ENCODE assay signal across 9 cellular contexts in genomic region chr7:74606909-74607255, GRCh38. TPM values are rescaled to one million over a fixed set of nuclear protein-coding genes. Genes with fewer than 3 reads are reported as not detected.
DNase-seq lines count a peak whose midpoint lies in the region; ATAC-seq lines count a peak whose summit lies in the region.
"Had no signal": no experiment of that assay in that cellular context is flagged by ENCODE, and none has a peak within 500 bp of the region (broad histone marks: within the 10 kb centered on the region; RNA-seq: fewer than 3 reads in every experiment).

No MANE protein-coding gene starts in this region.

- DNase-seq in DMS53 (lab: John Stamatoyannopoulos, UW) (peak; percentile 67), DMS53 treated with DMSO at 0.1 percent for 48 hours (lab: John Stamatoyannopoulos, UW; ENCODE audit: unreplicated experiment) (no peak), iPS-NIHi11 (ENCODE audit: low spot score) (peak; percentile 26), kidney glomerular epithelial cell (lab: John Stamatoyannopoulos, UW) (no peak), NCI-H748 (lab: John Stamatoyannopoulos, UW; ENCODE audit: unreplicated experiment) (no peak)
- DNase-seq: 8988T had no signal

- H3K9ac ChIP-seq in stomach smooth muscle (ENCODE audit: low read length in 2 of 2), result peak overlapping the region in 1 of 2 donors; percentile 51

- H3K4me1 Mint-ChIP-seq in activated T-helper 17 cell treated with anti-CD3 and anti-CD28 coated beads, Interleukin-2, amount 50 U/mL, for 72 hours, result no peaks in the 10 kb centered on the region

- peak overlapping the region; percentile 55 to 67 for H3K4me3 ChIP-seq in stomach smooth muscle (ENCODE audit: low read length in 2 of 2)

- no peaks in the 10 kb centered on the region for H3K9me3 ChIP-seq in stomach smooth muscle (ENCODE audit: control insufficient read depth in 2 of 2, low read length in 2 of 2)

- peak; percentile 10 for ATAC-seq in activated T-helper 17 cell treated with anti-CD3 and anti-CD28 coated beads, Interleukin-2, amount 50 U/mL, for 72 hours (replicated peaks)
- ATAC-seq in HG02973 (IDR thresholded peaks at IDR 0.05; ENCODE audit: unreplicated experiment), result no peak

- peak overlapping the region; percentile 79 for H3K27ac ChIP-seq in stomach smooth muscle (ENCODE audit: low read length)

- H3K36me3 Mint-ChIP-seq in activated T-helper 17 cell treated with anti-CD3 and anti-CD28 coated beads, Interleukin-2, amount 50 U/mL, for 72 hours (ENCODE audit: low read depth), result no peaks in the 10 kb centered on the region

- H3K27ac Mint-ChIP-seq in activated T-helper 17 cell treated with anti-CD3 and anti-CD28 coated beads, Interleukin-2, amount 50 U/mL, for 72 hours, result peak overlapping the region; percentile 20

- H3K4me3 Mint-ChIP-seq in activated T-helper 17 cell treated with anti-CD3 and anti-CD28 coated beads, Interleukin-2, amount 50 U/mL, for 72 hours, result peak overlapping the region; percentile 67

- no peaks in the 10 kb centered on the region for H3K27me3 ChIP-seq in stomach smooth muscle (ENCODE audit: control insufficient read depth in 1 of 2, insufficient read depth in 2 of 2, low read length in 2 of 2)

- no peaks in the 10 kb centered on the region for H3K27me3 Mint-ChIP-seq in activated T-helper 17 cell treated with anti-CD3 and anti-CD28 coated beads, Interleukin-2, amount 50 U/mL, for 72 hours

- no peaks in the 10 kb centered on the region for H3K36me3 ChIP-seq in stomach smooth muscle (ENCODE audit: control insufficient read depth in 2 of 2, insufficient read depth in 2 of 2, low read length in 2 of 2)

- H3K9me3 Mint-ChIP-seq in activated T-helper 17 cell treated with anti-CD3 and anti-CD28 coated beads, Interleukin-2, amount 50 U/mL, for 72 hours, result no peaks in the 10 kb centered on the region

- peaks cover 13% of the 10 kb centered on the region for H3K4me1 ChIP-seq in stomach smooth muscle (ENCODE audit: control insufficient read depth, insufficient read depth, low read length)

RNA-seq across cellular contexts. Expression of gene GTF2I, which starts 50.6 kb away (rescaled TPM):
- 100 to 1,000 TPM; 133 to 143 TPM for total RNA-seq in activated T-helper 17 cell treated with anti-CD3 and anti-CD28 coated beads, Interleukin-2, amount 50 U/mL, for 72 hours

Comparison
In these comparisons a context has a peak if more than half of its experiments do, and no peak if none do; other contexts are left out.
1. DNase-seq: peak in DMS53 (single experiment) and iPS-NIHi11 (single experiment); none in DMS53 treated with DMSO at 0.1 percent for 48 hours (single experiment), kidney glomerular epithelial cell (single experiment) and NCI-H748 (single experiment).